9 cellular contexts compared by ENCODE assay signal in the genomic region with DNA sequence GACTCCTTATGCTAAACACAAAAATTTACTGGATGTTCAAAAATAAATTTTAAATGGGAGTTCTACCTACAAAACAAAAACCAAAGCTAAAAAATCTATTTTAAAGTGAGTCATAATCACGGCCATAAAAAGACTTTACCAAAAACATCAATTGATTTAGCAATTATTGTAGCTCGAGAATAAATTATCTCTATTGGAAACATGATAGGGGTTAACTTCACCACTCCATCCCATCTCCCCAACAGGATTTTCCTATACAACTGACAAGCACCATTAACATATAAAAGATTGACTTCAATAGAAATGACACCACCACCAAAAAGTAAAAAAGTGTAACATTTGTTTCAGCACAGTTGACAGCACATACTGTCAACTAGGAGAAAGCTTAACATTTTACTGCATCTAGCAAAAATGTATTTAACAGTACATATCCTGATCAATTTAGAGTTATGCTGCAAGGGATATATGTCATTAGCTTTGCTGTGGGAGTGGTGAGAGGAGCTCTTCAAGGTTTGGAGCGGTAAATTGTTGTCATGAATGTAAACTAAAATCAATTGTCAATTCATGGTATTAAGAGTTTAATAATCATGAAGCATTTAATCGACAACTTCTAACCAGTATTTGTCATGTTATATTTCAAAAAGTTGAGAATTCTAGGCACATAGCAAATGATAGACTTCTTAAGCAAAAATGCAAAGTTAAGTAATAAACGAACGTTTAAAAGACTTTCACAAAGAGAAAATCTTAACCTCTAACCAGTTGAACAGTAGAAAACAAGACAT. TPM values are rescaled to one million over a fixed set of nuclear protein-coding genes. Genes with fewer than 3 reads are reported as not detected.
DNase-seq lines count a peak whose midpoint lies in the region; ATAC-seq and TF ChIP-seq lines count a peak whose summit lies in the region.
"Had no signal": no experiment of that assay in that cellular context is flagged by ENCODE, and none has a peak within 500 bp of the region (broad histone marks: within the 10 kb centered on the region; RNA-seq: fewer than 3 reads in every experiment).

No MANE protein-coding gene starts in this region.

- H3K4me1 ChIP-seq in DOHH2 (ENCODE audit: control insufficient read depth, low read length): peaks cover 24% of the 10 kb centered on the region
- H3K4me1 ChIP-seq in fibroblast of lung (ENCODE audit: control insufficient read depth, extremely low read depth, insufficient read depth, low read length): peaks cover 5% of the 10 kb centered on the region
- peaks cover 32% of the 10 kb centered on the region for H3K4me1 ChIP-seq in psoas muscle

- H3F3A ChIP-seq in DOHH2 (ENCODE audit: control insufficient read depth, insufficient read depth): peaks cover 10% of the 10 kb centered on the region

- H3K4me2 ChIP-seq in DOHH2 (ENCODE audit: low read length): peak overlapping the region; percentile 92
- H3K4me2 ChIP-seq in fibroblast of lung (ENCODE audit: extremely low read depth, insufficient read depth, low read length): peak overlapping the region; percentile 98

- ATAC-seq in psoas muscle: no peak
- no peak for ATAC-seq in HG02885 (IDR thresholded peaks at IDR 0.05; ENCODE audit: poor library complexity, unreplicated experiment)

- H2AFZ ChIP-seq in fibroblast of lung (ENCODE audit: low read length): no peak overlapping the region

- H3K27me3 ChIP-seq in DOHH2 (ENCODE audit: control insufficient read depth, low read length): peaks cover under 1% of the 10 kb centered on the region; the same call in 1 of the 2 replicates
- H3K27me3 ChIP-seq in fibroblast of lung (ENCODE audit: control insufficient read depth, insufficient read depth, low read length): no peaks in the 10 kb centered on the region
- no peaks in the 10 kb centered on the region for H3K27me3 ChIP-seq in psoas muscle (ENCODE audit: insufficient read depth in 3 of 3, low read length in 2 of 3)

- H3K9me2 ChIP-seq in DOHH2 (replicated peaks; ENCODE audit: control insufficient read depth, low read length): no peaks in the 10 kb centered on the region

- H4K20me1 ChIP-seq in DOHH2 (ENCODE audit: control insufficient read depth, insufficient read depth, low read depth, low read length) (0 out of 2 replicates have a peak, but pooled peaks cover 4% of the 10 kb centered on the region), fibroblast of lung (ENCODE audit: control insufficient read depth, extremely low read depth, insufficient read depth, low read length) (no peaks in the 10 kb centered on the region)

- H3K9me3 ChIP-seq in DOHH2 (ENCODE audit: control insufficient read depth, insufficient read depth, low read length) (no peaks in the 10 kb centered on the region), fibroblast of lung (ENCODE audit: control insufficient read depth, insufficient read depth, low read depth, low read length) (no peaks in the 10 kb centered on the region), psoas muscle (no peaks in the 10 kb centered on the region)

- H3K79me2 ChIP-seq in DOHH2 (ENCODE audit: control insufficient read depth, low read length) (peaks cover 45% of the 10 kb centered on the region), fibroblast of lung (ENCODE audit: control insufficient read depth, insufficient read depth, low read length) (peaks cover 62% of the 10 kb centered on the region)

- in situ Hi-C loops in SK-MEL-5 (cut with HindIII; ENCODE audit: low pct_unique_long_range_greater_than_20kb, low sequenced_read_pairs): loop anchor here (25.0 kb wide), 1 partner anchor 266 kb away; no protein-coding TSS in a partner anchor

- DNase-seq in SK-MEL-5 (ENCODE audit: low read depth, low spot score) (peak; percentile 38), fibroblast of lung (ENCODE audit: low read depth in 2 of 2) (no peak), psoas muscle (no peak), NCI-H2171 treated with DMSO at 0.1 percent for 48 hours (lab: John Stamatoyannopoulos, UW) (no peak), DMS79 (lab: John Stamatoyannopoulos, UW) (no peak)
- DNase-seq in stimulated activated CD4-positive, alpha-beta T cell treated with anti-CD3 and anti-CD28 coated beads, Interleukin-4, amount 100 ng/mL, for 4 hours: no peak
- DNase-seq: NCI-H2029 treated with DMSO at 0.1 percent for 48 hours had no signal

- intact Hi-C loops in psoas muscle (cut with DNase I): loop anchor here (5.0 kb wide), 1 partner anchor 74 kb away; no protein-coding TSS in a partner anchor

- TF ChIP-seq CTCF in DOHH2 (IDR thresholded peaks at IDR 0.05; ENCODE audit: low read depth, low read length, poor library complexity, severe bottlenecking) (no peak), fibroblast of lung (conservative IDR thresholded peaks at IDR 0.05 in 1 of 2, IDR thresholded peaks at IDR 0.05 in 1 of 2; ENCODE audit: low read depth in 1 of 2, low read length in 2 of 2) (no peak), psoas muscle (IDR thresholded peaks at IDR 0.05) (no peak)

- H3K4me3 ChIP-seq in DOHH2 (ENCODE audit: low read length): peak overlapping the region; percentile 76
- H3K4me3 ChIP-seq in fibroblast of lung (replicated peaks in 1 of 4; ENCODE audit: control extremely low read depth in 1 of 4, insufficient read depth in 1 of 4, low read depth in 3 of 4, low read length in 4 of 4): peak overlapping the region; percentile 56 to 88 (median 82)
- peak overlapping the region; percentile 92 for H3K4me3 ChIP-seq in psoas muscle

- H3K9ac ChIP-seq in fibroblast of lung (ENCODE audit: insufficient read depth, low read length): peak overlapping the region; percentile 30

- H3K27ac ChIP-seq in DOHH2 (ENCODE audit: low read depth, low read length) (no peak overlapping the region), fibroblast of lung (ENCODE audit: insufficient read depth, low read length) (peak overlapping the region; percentile 64), psoas muscle (peak overlapping the region; percentile 67)

- 33 to 51% (median 34%) methylated on average over 6 of the region's 6 CpGs for WGBS in psoas muscle, 3 donors

- no peaks in the 10 kb centered on the region; the same call in 1 of the 2 replicates for H3K36me3 ChIP-seq in DOHH2 (ENCODE audit: control insufficient read depth, low read length)
- no peaks in the 10 kb centered on the region for H3K36me3 ChIP-seq in fibroblast of lung (ENCODE audit: control insufficient read depth, insufficient read depth, low read length)
- H3K36me3 ChIP-seq in psoas muscle (ENCODE audit: insufficient read depth in 1 of 2, low read depth in 1 of 2): no peaks in the 10 kb centered on the region

RNA-seq across cellular contexts. Expression of gene UBL3, which starts 3.8 kb away (rescaled TPM):
- 84.9 and 89.2 TPM in 2 replicates for total RNA-seq in SK-MEL-5 (2014; rRNA removed; shearing (Covaris generic))
- 89.8 and 121 TPM in 2 replicates for polyA plus RNA-seq in SK-MEL-5 (2015; cell fraction: cytosol; rRNA removed)
- polyA plus RNA-seq in SK-MEL-5 (2015; cell fraction: nucleus; rRNA removed): 41.0 and 56.2 TPM in 2 replicates
- 10.0 and 10.7 TPM in 2 replicates for total RNA-seq in fibroblast of lung
- 15.0 and 18.3 TPM in 2 replicates for polyA plus RNA-seq in fibroblast of lung
- polyA plus RNA-seq in fibroblast of lung (2012): 11.7 and 13.0 TPM in 2 replicates
- polyA minus RNA-seq in fibroblast of lung (ENCODE audit: low replicate concordance): 1.4 and 3.0 TPM in 2 replicates
- total RNA-seq in psoas muscle: 10 to 100 TPM; 20.7 to 26.2 (median 24.5) TPM
- 10 to 100 TPM; 15.7 to 43.8 (median 16.9) TPM for polyA plus RNA-seq in psoas muscle
